In genomic region chr3:14651440-14652251, GRCh38 we compare ENCODE assay signal across 8 cellular contexts. TPM values are rescaled to one million over a fixed set of nuclear protein-coding genes. Genes with fewer than 3 reads are reported as not detected.
DNase-seq lines count a peak whose midpoint lies in the region; ATAC-seq and TF ChIP-seq lines count a peak whose summit lies in the region.

TSS of gene CCDC174 (plus strand) at chr3:14651762. CDS start at chr3:14651837, 75 bp downstream.

- DNase-seq in DND-41 = peak; percentile 98
- peak; percentile 98 for DNase-seq in GM23248
- DNase-seq in Kasumi-1 (lab: John Stamatoyannopoulos, UW) = peak; percentile 99
- DNase-seq in RPMI7951 (ENCODE audit: low read depth) = peak; percentile 99
- DNase-seq in activated T-helper 1 cell treated with anti-CD3 and anti-CD28 coated beads, Interleukin-12 subunit alpha, Interleukin-12 subunit beta, Interleukin-2, Interleukin-4 antibody, amounts not matched to agents 30 ng/mL and 10 ng/mL and 1 ng/mL, durations not matched to agents 14 hours and 24 hours and 36 hours (ENCODE audit: low spot score) = peak; percentile 94
- peak; percentile 100 for DNase-seq in fibroblast of gingiva (ENCODE audit: low read depth)
- DNase-seq in naive B cell = peak; percentile 95

- H3K36me3 Mint-ChIP-seq in activated T-helper 1 cell treated with anti-CD3 and anti-CD28 coated beads, Interleukin-12 subunit alpha, Interleukin-12 subunit beta, Interleukin-2, Interleukin-4 antibody, amounts not matched to agents 30 ng/mL and 10 ng/mL and 1 ng/mL, durations not matched to agents 14 hours and 24 hours and 36 hours (ENCODE audit: low read depth) = peaks cover 21% of the 10 kb centered on the region
- peaks cover 7 to 9% of the 10 kb centered on the region in 2 donors for H3K36me3 Mint-ChIP-seq in naive B cell
- H3K36me3 Mint-ChIP-seq in stimulated activated memory B cell treated with anti-CD40 and anti-IgM and Interleukin-4, amounts not matched to agents 10 μg/mL and 1 μg/mL and 100 μg/mL, for 72 hours = peaks cover 16% of the 10 kb centered on the region

- H3K27me3 ChIP-seq in DND-41 (ENCODE audit: insufficient read depth, low read length, poor library complexity) (no peaks in the 10 kb centered on the region), GM23248 (replicated peaks; ENCODE audit: insufficient read depth) (no peaks in the 10 kb centered on the region)

- H3K4me3 Mint-ChIP-seq in activated T-helper 1 cell treated with anti-CD3 and anti-CD28 coated beads, Interleukin-12 subunit alpha, Interleukin-12 subunit beta, Interleukin-2, Interleukin-4 antibody, amounts not matched to agents 30 ng/mL and 10 ng/mL and 1 ng/mL, durations not matched to agents 14 hours and 24 hours and 36 hours = peak within 1 kb of the TSS; percentile 99
- peak within 1 kb of the TSS; percentile 87 to 99 (median 94) for H3K4me3 Mint-ChIP-seq in naive B cell
- H3K4me3 Mint-ChIP-seq in stimulated activated memory B cell treated with anti-CD40 and anti-IgM and Interleukin-4, amounts not matched to agents 10 μg/mL and 1 μg/mL and 100 μg/mL, for 72 hours = peak within 1 kb of the TSS; percentile 99

- H3K9me3 Mint-ChIP-seq in activated T-helper 1 cell treated with anti-CD3 and anti-CD28 coated beads, Interleukin-12 subunit alpha, Interleukin-12 subunit beta, Interleukin-2, Interleukin-4 antibody, amounts not matched to agents 30 ng/mL and 10 ng/mL and 1 ng/mL, durations not matched to agents 14 hours and 24 hours and 36 hours = peaks cover 4% of the 10 kb centered on the region
- peaks cover 0 to 3% (median 0%) of the 10 kb centered on the region in 7 donors for H3K9me3 Mint-ChIP-seq in naive B cell
- H3K9me3 Mint-ChIP-seq in stimulated activated memory B cell treated with anti-CD40 and anti-IgM and Interleukin-4, amounts not matched to agents 10 μg/mL and 1 μg/mL and 100 μg/mL, for 72 hours = no peaks in the 10 kb centered on the region

- WGBS in GM23248 (ENCODE audit: low coverage in 1 of 2, low lambda C conversion rate in 2 of 2, missing lambda C conversion rate in 2 of 2), 2 experiments = 1% methylated on average over 47 of the region's 47 CpGs

- H3K9me3 ChIP-seq in DND-41 (ENCODE audit: insufficient read depth, low read length, severe bottlenecking) = no peaks in the 10 kb centered on the region
- H3K9me3 ChIP-seq in GM23248 (ENCODE audit: low read depth) = no peaks in the 10 kb centered on the region

- H3K79me2 ChIP-seq in DND-41 (ENCODE audit: insufficient read depth, low read length) (peaks cover 40% of the 10 kb centered on the region), GM23248 (ENCODE audit: insufficient read depth) (peaks cover 33% of the 10 kb centered on the region)

- H3K4me1 Mint-ChIP-seq in activated T-helper 1 cell treated with anti-CD3 and anti-CD28 coated beads, Interleukin-12 subunit alpha, Interleukin-12 subunit beta, Interleukin-2, Interleukin-4 antibody, amounts not matched to agents 30 ng/mL and 10 ng/mL and 1 ng/mL, durations not matched to agents 14 hours and 24 hours and 36 hours (ENCODE audit: low read depth) = peaks cover 38% of the 10 kb centered on the region
- peaks cover 28 to 37% (median 29%) of the 10 kb centered on the region in 3 donors for H3K4me1 Mint-ChIP-seq in naive B cell
- peaks cover 30% of the 10 kb centered on the region for H3K4me1 Mint-ChIP-seq in stimulated activated memory B cell treated with anti-CD40 and anti-IgM and Interleukin-4, amounts not matched to agents 10 μg/mL and 1 μg/mL and 100 μg/mL, for 72 hours

- H4K20me1 ChIP-seq in DND-41 (ENCODE audit: insufficient read depth, low read length) = no peaks in the 10 kb centered on the region
- H4K20me1 ChIP-seq in GM23248 (ENCODE audit: insufficient read depth) = no peaks in the 10 kb centered on the region

- H3F3A ChIP-seq in GM23248 (ENCODE audit: insufficient read depth) = 0 out of 2 replicates have a peak, but pooled peaks cover 3% of the 10 kb centered on the region

- intact Hi-C loops in activated T-helper 1 cell treated with anti-CD3 and anti-CD28 coated beads, Interleukin-12 subunit alpha, Interleukin-12 subunit beta, Interleukin-2, Interleukin-4 antibody, amounts not matched to agents 30 ng/mL and 10 ng/mL and 1 ng/mL, durations not matched to agents 14 hours and 24 hours and 36 hours (cut with micrococcal nuclease) = loop anchor here (1.0 to 10.0 kb wide), 10 partner anchors 249 to 1167 kb away; partner anchors contain the start of genes BTD, CAPN7, CHCHD4 and HACL1

- H3K36me3 ChIP-seq in DND-41 (ENCODE audit: insufficient read depth, low read length) = peaks cover 25% of the 10 kb centered on the region
- peaks cover 24% of the 10 kb centered on the region for H3K36me3 ChIP-seq in GM23248 (ENCODE audit: low read depth)

- H2AFZ ChIP-seq in DND-41 (ENCODE audit: low read depth, low read length) (peak within 1 kb of the TSS; percentile 97), GM23248 (peak within 1 kb of the TSS; percentile 88)

- peaks cover 4% of the 10 kb centered on the region for H3K27me3 Mint-ChIP-seq in activated T-helper 1 cell treated with anti-CD3 and anti-CD28 coated beads, Interleukin-12 subunit alpha, Interleukin-12 subunit beta, Interleukin-2, Interleukin-4 antibody, amounts not matched to agents 30 ng/mL and 10 ng/mL and 1 ng/mL, durations not matched to agents 14 hours and 24 hours and 36 hours (ENCODE audit: insufficient read depth)
- no peaks in the 10 kb centered on the region for H3K27me3 Mint-ChIP-seq in naive B cell
- H3K27me3 Mint-ChIP-seq in stimulated activated memory B cell treated with anti-CD40 and anti-IgM and Interleukin-4, amounts not matched to agents 10 μg/mL and 1 μg/mL and 100 μg/mL, for 72 hours = no peaks in the 10 kb centered on the region

- H3K4me2 ChIP-seq in DND-41 (ENCODE audit: insufficient read depth, low read length) = peak within 1 kb of the TSS; percentile 77
- peak within 1 kb of the TSS; percentile 98 for H3K4me2 ChIP-seq in GM23248 (ENCODE audit: unreplicated experiment)

- no peak for TF ChIP-seq CTCF in DND-41 (IDR thresholded peaks at IDR 0.05; ENCODE audit: borderline replicate concordance, extremely low read depth, low read length, poor library complexity, severe bottlenecking)

- no peaks in the 10 kb centered on the region for H3K9me2 ChIP-seq in GM23248 (ENCODE audit: insufficient read depth)

- in situ Hi-C loops in GM23248 (cut with MboI) = no loop called here

- H3K4me1 ChIP-seq in DND-41 (ENCODE audit: insufficient read depth, low read length) (peaks cover 34% of the 10 kb centered on the region), GM23248 (ENCODE audit: insufficient read depth) (peaks cover 21% of the 10 kb centered on the region)

- peak within 1 kb of the TSS; percentile 90 for H3K27ac Mint-ChIP-seq in activated T-helper 1 cell treated with anti-CD3 and anti-CD28 coated beads, Interleukin-12 subunit alpha, Interleukin-12 subunit beta, Interleukin-2, Interleukin-4 antibody, amounts not matched to agents 30 ng/mL and 10 ng/mL and 1 ng/mL, durations not matched to agents 14 hours and 24 hours and 36 hours
- peak within 1 kb of the TSS; percentile 98 to 99 (median 99) for H3K27ac Mint-ChIP-seq in naive B cell
- H3K27ac Mint-ChIP-seq in stimulated activated memory B cell treated with anti-CD40 and anti-IgM and Interleukin-4, amounts not matched to agents 10 μg/mL and 1 μg/mL and 100 μg/mL, for 72 hours = peak within 1 kb of the TSS; percentile 97

- H3K27ac ChIP-seq in DND-41 (ENCODE audit: low read length) (peak within 1 kb of the TSS; percentile 96), GM23248 (peak within 1 kb of the TSS; percentile 73)

- H3K4me3 ChIP-seq in DND-41 (ENCODE audit: low read depth in 1 of 2, low read length in 2 of 2) = peak within 1 kb of the TSS; percentile 88 to 90
- H3K4me3 ChIP-seq in GM23248 = peak within 1 kb of the TSS; percentile 85

- H3K9ac ChIP-seq in DND-41 (ENCODE audit: low read depth, low read length) (peak within 1 kb of the TSS; percentile 91), GM23248 (peak within 1 kb of the TSS; percentile 92)

- peak; percentile 94 for ATAC-seq in DND-41 (ENCODE audit: insufficient read depth, low read depth)
- peak; percentile 93 to 94 for ATAC-seq in naive B cell (ENCODE audit: low read depth in 2 of 2)
- peak; percentile 100 for ATAC-seq in stimulated activated memory B cell treated with anti-CD40 and anti-IgM and Interleukin-4, amounts not matched to agents 10 μg/mL and 1 μg/mL and 100 μg/mL, for 72 hours

RNA-seq across cellular contexts. Expression of gene CCDC174, which starts in this region (rescaled TPM):
- total RNA-seq in GM23248 (2014; rRNA removed; shearing (Covaris generic)) = 8.4 and 13.0 TPM in 2 replicates
- polyA plus RNA-seq in GM23248 (2016; fragmentation: Nextera tagmentation; extraction: Ambion mirVana) (21.9 and 22.1 TPM in 2 replicates), naive B cell (ENCODE audit: low read depth in 6 of 6) (10 to 100 TPM; 18.8 to 27.0 (median 22.9) TPM)
- 10.8 TPM in 2 replicates for total RNA-seq in RPMI7951 (2014; rRNA removed; shearing (Covaris generic))
- total RNA-seq in activated T-helper 1 cell treated with anti-CD3 and anti-CD28 coated beads, Interleukin-12 subunit alpha, Interleukin-12 subunit beta, Interleukin-2, Interleukin-4 antibody, amounts not matched to agents 30 ng/mL and 10 ng/mL and 1 ng/mL, durations not matched to agents 14 hours and 24 hours and 36 hours = 16.6 and 21.7 TPM in 2 replicates

Comparison
In these comparisons a context has a peak if more than half of its experiments do, and no peak if none do; other contexts are left out.
1. Peak in every context shown above with its lines: DNase-seq, ATAC-seq, H3K4me3 ChIP-seq and H3K27ac ChIP-seq.